8 cellular contexts compared by ENCODE assay signal in genomic region chr6:134316733-134317431, GRCh38. TPM values are rescaled to one million over a fixed set of nuclear protein-coding genes. Genes with fewer than 3 reads are reported as not detected.
DNase-seq lines count a peak whose midpoint lies in the region; TF ChIP-seq lines count a peak whose summit lies in the region.

No MANE protein-coding gene starts in this region.

- H3K4me3 ChIP-seq in BE2C (ENCODE audit: low read depth, low read length) (peak overlapping the region; percentile 77), duodenal mucosa (ENCODE audit: low read depth in 1 of 2, low read length in 2 of 2) (peak overlapping the region; percentile 65 to 71), neural cell (ENCODE audit: low read length) (peak overlapping the region; percentile 72)

- no peaks in the 10 kb centered on the region for H3K9me2 ChIP-seq in neural cell (ENCODE audit: insufficient read depth, low read length)

- H2AFZ ChIP-seq in neural cell (ENCODE audit: low read depth, low read length): peak overlapping the region; percentile 43

- no peaks in the 10 kb centered on the region for H3K27me3 ChIP-seq in BE2C
- H3K27me3 ChIP-seq in duodenal mucosa (ENCODE audit: control insufficient read depth in 1 of 2, insufficient read depth in 2 of 2, low read length in 2 of 2): peaks cover 11 to 15% of the 10 kb centered on the region in 2 donors
- H3K27me3 ChIP-seq in neural cell (ENCODE audit: insufficient read depth, low read depth, low read length): no peaks in the 10 kb centered on the region

- peaks cover 10 to 17% (median 11%) of the 10 kb centered on the region in 3 donors for H3K4me1 Mint-ChIP-seq in IgD-negative memory B cell

- H3K27ac ChIP-seq in duodenal mucosa (ENCODE audit: low read depth, low read length) (no peak overlapping the region), neural cell (ENCODE audit: low read length) (peak overlapping the region; percentile 46)

- no peaks in the 10 kb centered on the region for H3K9me3 ChIP-seq in BE2C
- H3K9me3 ChIP-seq in duodenal mucosa (ENCODE audit: control insufficient read depth in 1 of 2, low read length in 2 of 2): no peaks in the 10 kb centered on the region
- H3K9me3 ChIP-seq in neural cell (ENCODE audit: low read length): no peaks in the 10 kb centered on the region

- H4K20me1 ChIP-seq in neural cell (ENCODE audit: insufficient read depth): no peaks in the 10 kb centered on the region

- no peak overlapping the region for H3K27ac Mint-ChIP-seq in IgD-negative memory B cell

- peaks cover 6% of the 10 kb centered on the region for H3F3A ChIP-seq in neural cell (ENCODE audit: insufficient read depth, low read length, poor library complexity, severe bottlenecking)

- peak overlapping the region; percentile 88 for H3K4me2 ChIP-seq in neural cell (ENCODE audit: low read length)

- no peak for DNase-seq in BE2C
- DNase-seq in NCI-H526 (lab: John Stamatoyannopoulos, UW): no peak
- no peak for DNase-seq in EL
- no peak for DNase-seq in CD1c-positive myeloid dendritic cell (ENCODE audit: extremely low spot score)
- no peak for DNase-seq in stimulated activated CD4-positive, alpha-beta T cell treated with anti-CD3 and anti-CD28 coated beads, Interleukin-1b, Interleukin-23, amount 100 ng/mL, for 48 hours

- no peak for TF ChIP-seq EP300 in neural cell (conservative IDR thresholded peaks at IDR 0.05; ENCODE audit: poor library complexity, severe bottlenecking)

- H3K4me1 ChIP-seq in BE2C (no peaks in the 10 kb centered on the region), duodenal mucosa (ENCODE audit: control insufficient read depth in 1 of 2, insufficient read depth in 2 of 2, low read length in 2 of 2) (peaks cover 0 to 8% of the 10 kb centered on the region in 2 donors)

- H3K36me3 Mint-ChIP-seq in IgD-negative memory B cell: no peaks in the 10 kb centered on the region

- peaks cover 15% of the 10 kb centered on the region for H3K27me3 Mint-ChIP-seq in IgD-negative memory B cell

- H3K9ac ChIP-seq in duodenal mucosa (ENCODE audit: low read depth in 1 of 2, low read length in 2 of 2) (no peak overlapping the region), neural cell (ENCODE audit: low read length) (peak overlapping the region; percentile 63)

- TF ChIP-seq CTCF in BE2C (IDR thresholded peaks at IDR 0.05; ENCODE audit: low read depth, low read length) (no peak), neural cell (IDR thresholded peaks at IDR 0.05; ENCODE audit: poor library complexity, severe bottlenecking) (no peak)

- H3K79me2 ChIP-seq in neural cell (replicated peaks; ENCODE audit: insufficient read depth, low read length): no peaks in the 10 kb centered on the region

- H3K9me3 Mint-ChIP-seq in IgD-negative memory B cell: peaks cover 0 to 7% (median 2%) of the 10 kb centered on the region in 3 donors

- H3K36me3 ChIP-seq in BE2C (no peaks in the 10 kb centered on the region), duodenal mucosa (ENCODE audit: control insufficient read depth in 1 of 2, insufficient read depth in 2 of 2, low read length in 2 of 2) (no peaks in the 10 kb centered on the region), neural cell (ENCODE audit: insufficient read depth, low read length) (no peaks in the 10 kb centered on the region)

- no peak for TF ChIP-seq RAD21 in neural cell (conservative IDR thresholded peaks at IDR 0.05)

- H3K4me3 Mint-ChIP-seq in IgD-negative memory B cell: peak overlapping the region; percentile 75 to 95 (median 86)

TF ChIP-seq in neural cell, 6 proteins besides CTCF, POLR2A, EP300 and RAD21:
- TF ChIP-seq MXI1 (conservative IDR thresholded peaks at IDR 0.05; ENCODE audit: poor library complexity, severe bottlenecking): no peak
- no peak for TF ChIP-seq POLR2AphosphoS5 (IDR thresholded peaks at IDR 0.05)
- TF ChIP-seq SMC3 (conservative IDR thresholded peaks at IDR 0.05; ENCODE audit: poor library complexity): no peak
TF ChIP-seq in neural cell: peak in this region for 0.

RNA-seq across cellular contexts. Expression of gene SGK1, which starts 1.0 kb away (rescaled TPM):
- 84.5 TPM for polyA plus RNA-seq in BE2C (2012; ENCODE audit: insufficient read depth, insufficient read length, low read depth)
- 4.7 TPM for polyA plus RNA-seq in IgD-negative memory B cell
- polyA plus RNA-seq in neural cell: 10.3 and 10.6 TPM in 2 replicates
- 13.3 and 14.4 TPM in 2 replicates for polyA minus RNA-seq in neural cell
